In genomic region chr5:39361306-39361705, GRCh38 we compare ENCODE assay signal across 18 cellular contexts. TPM values are rescaled to one million over a fixed set of nuclear protein-coding genes. Genes with fewer than 3 reads are reported as not detected.
DNase-seq lines count a peak whose midpoint lies in the region; ATAC-seq and TF ChIP-seq lines count a peak whose summit lies in the region.
"Had no signal": no experiment of that assay in that cellular context is flagged by ENCODE, and none has a peak within 500 bp of the region (broad histone marks: within the 10 kb centered on the region; RNA-seq: fewer than 3 reads in every experiment).

No MANE protein-coding gene starts in this region.

- H4K20me1 ChIP-seq in SK-N-SH (ENCODE audit: insufficient read depth) (no peaks in the 10 kb centered on the region), OCI-LY1 (ENCODE audit: insufficient read depth, low read length) (no peaks in the 10 kb centered on the region)
- H4K20me1 ChIP-seq: BLaER1 had no signal

- H3K9ac ChIP-seq in SK-N-SH (no peak overlapping the region), OCI-LY1 (ENCODE audit: low read length) (no peak overlapping the region)
- H3K9ac ChIP-seq: BLaER1 had no signal

- no peak for TF ChIP-seq RAD21 in SK-N-SH (IDR thresholded peaks at IDR 0.05; ENCODE audit: low read length)

- H3K4me3 ChIP-seq in SK-N-SH (ENCODE audit: low read depth in 2 of 2, low read length in 1 of 2) (no peak overlapping the region), OCI-LY1 (ENCODE audit: low read depth, low read length, poor library complexity, severe bottlenecking) (no peak overlapping the region), epithelial cell of esophagus (ENCODE audit: low read length) (no peak overlapping the region), stomach (no peak overlapping the region)
- H3K4me3 ChIP-seq: BLaER1 had no signal

- H3K4me1 ChIP-seq in SK-N-SH (ENCODE audit: control insufficient read depth in 1 of 2, insufficient read depth in 2 of 2, low read depth in 1 of 2, low read length in 1 of 2), result peaks cover 0 to 4% of the 10 kb centered on the region in 2 experiments; a peak in 1 of 4 replicates
- H3K4me1 ChIP-seq in OCI-LY1 (ENCODE audit: insufficient read depth, low read length, severe bottlenecking), result peaks cover 47% of the 10 kb centered on the region
- no peaks in the 10 kb centered on the region for H3K4me1 ChIP-seq in stomach
- H3K4me1 ChIP-seq: BLaER1 had no signal

- POLR2A ChIA-PET in SK-N-SH (lab: Yijun Ruan, JAX), result no interaction called here

- H3K4me2 ChIP-seq in SK-N-SH (no peak overlapping the region), OCI-LY1 (ENCODE audit: low read length) (no peak overlapping the region)
- H3K4me2 ChIP-seq: BLaER1 had no signal

- TF ChIP-seq CTCF in SK-N-SH (IDR thresholded peaks at IDR 0.05) (no peak), OCI-LY1 (IDR thresholded peaks at IDR 0.05; ENCODE audit: low read length) (no peak), epithelial cell of esophagus (IDR thresholded peaks at IDR 0.05; ENCODE audit: insufficient read depth, low read depth, low read length, missing control alignments) (no peak), stomach (IDR thresholded peaks at IDR 0.05) (no peak)

- CTCF ChIA-PET in SK-N-SH (lab: Yijun Ruan, JAX), result interaction anchor here (3.4 kb wide), 1 partner anchor 15 kb away, joined by 11 read pairs; no protein-coding TSS in a partner anchor

- H3F3A ChIP-seq in SK-N-SH (replicated peaks; ENCODE audit: insufficient read depth) (peaks cover 10% of the 10 kb centered on the region), OCI-LY1 (ENCODE audit: insufficient read depth, low read length) (no peaks in the 10 kb centered on the region)

- H3K27me3 ChIP-seq in SK-N-SH (ENCODE audit: insufficient read depth) (no peaks in the 10 kb centered on the region), OCI-LY1 (ENCODE audit: insufficient read depth, low read length) (no peaks in the 10 kb centered on the region), stomach (no peaks in the 10 kb centered on the region)
- H3K27me3 ChIP-seq: BLaER1 had no signal

- H3K36me3 ChIP-seq in SK-N-SH (replicated peaks in 1 of 2; ENCODE audit: control insufficient read depth in 1 of 2, insufficient read depth in 2 of 2, low read length in 1 of 2) (no peaks in the 10 kb centered on the region), OCI-LY1 (ENCODE audit: insufficient read depth, low read length) (no peaks in the 10 kb centered on the region), stomach (no peaks in the 10 kb centered on the region)
- H3K36me3 ChIP-seq: BLaER1 had no signal

- H3K27ac ChIP-seq in SK-N-SH (ENCODE audit: low read depth in 2 of 2, low read length in 1 of 2) (peak overlapping the region in 1 of 2 experiments; percentile 68; a peak in 2 of 4 replicates), OCI-LY1 (ENCODE audit: low read depth, low read length, poor library complexity, severe bottlenecking) (peak overlapping the region; percentile 24), stomach (no peak overlapping the region)
- H3K27ac ChIP-seq: BLaER1 had no signal

- H3K9me3 ChIP-seq in SK-N-SH, result no peaks in the 10 kb centered on the region
- no peaks in the 10 kb centered on the region for H3K9me3 ChIP-seq in OCI-LY1 (ENCODE audit: low read length)
- H3K9me3 ChIP-seq in stomach, result no peaks in the 10 kb centered on the region
- H3K9me3 ChIP-seq: BLaER1, Caco-2 had no signal

- DNase-seq in SK-N-SH (no peak), epithelial cell of esophagus (ENCODE audit: low read depth) (peak; percentile 38), left colon (no peak), stomach (no peak)
- no peak for DNase-seq in NK-92 treated with Interleukin-12 subunit alpha and Interleukin-12 subunit beta, amount 100 ng/mL, for 24 hours (lab: John Stamatoyannopoulos, UW)
- DNase-seq: 8988T; AML-193; Caco-2; CD8-positive, alpha-beta memory T cell; DMS53; GF-D8; GOT3; H9 had no signal

- TF ChIP-seq POLR2A in stomach (IDR thresholded peaks at IDR 0.05), result no peak

- ATAC-seq in SK-N-SH treated with all-trans-retinoic acid at 6 μM for 48 hours (no peak), left colon (peak; percentile 57), HG02938 (IDR thresholded peaks at IDR 0.05; ENCODE audit: unreplicated experiment) (no peak)

- H3K9me2 ChIP-seq in SK-N-SH (no peaks in the 10 kb centered on the region), OCI-LY1 (ENCODE audit: low read depth, low read length) (no peaks in the 10 kb centered on the region)

- 0 out of 2 replicates have a peak overlapping the region, but pooled peaks have one; percentile 27 for H2AFZ ChIP-seq in SK-N-SH (ENCODE audit: low read depth)
- no peak overlapping the region for H2AFZ ChIP-seq in OCI-LY1 (ENCODE audit: low read length)

- H3K79me2 ChIP-seq in SK-N-SH (ENCODE audit: insufficient read depth), result no peaks in the 10 kb centered on the region
- H3K79me2 ChIP-seq in OCI-LY1 (ENCODE audit: insufficient read depth, low read length), result no peaks in the 10 kb centered on the region

- intact Hi-C loops in left colon (cut with DNase I, micrococcal nuclease), result no loop called here
- intact Hi-C loops in stomach (cut with DNase I; ENCODE audit: low total_unique reads), result no loop called here

- TF ChIP-seq EP300 in SK-N-SH (IDR thresholded peaks at IDR 0.05; ENCODE audit: borderline replicate concordance in 1 of 2, low read depth in 1 of 2, low read length in 1 of 2) (no peak), stomach (IDR thresholded peaks at IDR 0.05) (no peak)

- 3% methylated on average over 4 of the region's 4 CpGs for WGBS in SK-N-SH (ENCODE audit: low lambda C conversion rate)
- WGBS in stomach, 5 donors, result 84 to 89% (median 87%) methylated on average over 4 of the region's 4 CpGs

TF ChIP-seq in SK-N-SH, 30 proteins besides CTCF, POLR2A, EP300 and RAD21 (continues in another document):
- TF ChIP-seq GABPA (IDR thresholded peaks at IDR 0.05; ENCODE audit: low read depth) (no peak), PBX3 (IDR thresholded peaks at IDR 0.05) (no peak), RCOR1 (IDR thresholded peaks at IDR 0.05; ENCODE audit: low read length) (no peak), YY1 (IDR thresholded peaks at IDR 0.05; ENCODE audit: low read depth) (no peak), RFX5 (IDR thresholded peaks at IDR 0.05; ENCODE audit: low read length) (no peak), RXRA (IDR thresholded peaks at IDR 0.05; ENCODE audit: borderline replicate concordance, low read depth) (no peak), NRF1 (IDR thresholded peaks at IDR 0.05; ENCODE audit: low read depth, low read length) (no peak), USF2 (IDR thresholded peaks at IDR 0.05; ENCODE audit: borderline replicate concordance, low read depth, low read length) (no peak), ELF1 (IDR thresholded peaks at IDR 0.05) (no peak), FOSL2 (IDR thresholded peaks at IDR 0.05; ENCODE audit: borderline replicate concordance, low read depth) (no peak)

TF ChIP-seq in SK-N-SH treated with all-trans-retinoic acid at 6 μM for 48 hours, 23 proteins besides CTCF, POLR2A, EP300 and RAD21:
- TF ChIP-seq OSR1 (CRISPR knock-in tag; IDR thresholded peaks at IDR 0.05), result no peak
- TF ChIP-seq ZFP3 (CRISPR knock-in tag; IDR thresholded peaks at IDR 0.05), result no peak
- no peak for TF ChIP-seq ISL1 (CRISPR knock-in tag; IDR thresholded peaks at IDR 0.05)
- no peak for TF ChIP-seq RARB (CRISPR knock-in tag; IDR thresholded peaks at IDR 0.05)
- TF ChIP-seq ZNF565 (CRISPR knock-in tag; conservative IDR thresholded peaks at IDR 0.05; ENCODE audit: low read depth), result no peak
- TF ChIP-seq TSHZ2 (CRISPR knock-in tag; IDR thresholded peaks at IDR 0.05), result no peak
- no peak for TF ChIP-seq SNAI2 (CRISPR knock-in tag; IDR thresholded peaks at IDR 0.05)

RNA-seq across cellular contexts. Expression of gene C9, which starts 3.0 kb away (rescaled TPM):
- not detected in 2 replicates for polyA plus RNA-seq in SK-N-SH (2012; rRNA removed)
- polyA plus RNA-seq in SK-N-SH (2012; cell fraction: cytosol; rRNA removed), result not detected in 2 replicates
- polyA plus RNA-seq in SK-N-SH (2012; cell fraction: nucleus; rRNA removed), result not detected in 2 replicates
- total RNA-seq in left colon, result not detected
- total RNA-seq in stomach, result not detected
- not detected for polyA plus RNA-seq in stomach
- total RNA-seq: CD8-positive, alpha-beta memory T cell; H9; HT1080 had no signal
- polyA plus RNA-seq: CD8-positive, alpha-beta memory T cell had no signal
